ENCODE assay signal across 20 cellular contexts in the genomic region with DNA sequence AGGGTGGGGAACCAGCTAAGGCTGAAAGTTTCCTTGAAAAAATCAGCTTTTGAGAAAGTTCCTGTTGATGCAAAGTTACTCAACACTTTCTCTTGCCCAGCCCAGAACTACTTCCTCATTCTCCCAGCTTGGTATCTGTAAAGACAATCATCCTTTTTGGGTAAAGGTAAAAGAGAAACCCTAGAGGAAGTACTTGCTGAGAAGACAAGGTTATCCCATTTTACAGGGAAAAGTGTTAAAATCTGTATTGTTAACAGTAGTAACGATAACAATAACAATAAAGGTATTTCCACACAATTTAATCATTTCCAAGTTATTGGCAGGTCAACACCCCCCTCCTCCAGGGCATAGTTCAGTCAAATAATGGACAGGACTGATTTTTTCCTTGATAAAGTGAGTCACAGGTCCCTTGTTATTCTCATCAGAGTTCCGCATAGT. TPM values are rescaled to one million over a fixed set of nuclear protein-coding genes. Genes with fewer than 3 reads are reported as not detected.
DNase-seq lines count a peak whose midpoint lies in the region; ATAC-seq, FAIRE-seq and TF ChIP-seq lines count a peak whose summit lies in the region.
"Had no signal": no experiment of that assay in that cellular context is flagged by ENCODE, and none has a peak within 500 bp of the region (broad histone marks: within the 10 kb centered on the region; RNA-seq: fewer than 3 reads in every experiment).

No MANE protein-coding gene starts in this region.

- FAIRE-seq in HTR-8/SVneo (lab: Jason Lieb, UNC) = no peak

- H3K4me2 ChIP-seq in PC-9 = peak overlapping the region; percentile 94
- no peak overlapping the region for H3K4me2 ChIP-seq in hepatocyte
- H3K4me2 ChIP-seq: GM23338, neural progenitor cell had no signal

- H3F3A ChIP-seq in PC-9 (ENCODE audit: insufficient read depth, low read depth) = peaks cover 32% of the 10 kb centered on the region

- 55% methylated on average over 2 of the region's 2 CpGs for WGBS in hepatocyte (ENCODE audit: low lambda C conversion rate, missing lambda C conversion rate)

- H3K27me3 ChIP-seq in PC-9 (ENCODE audit: insufficient read depth, low read depth) (no peaks in the 10 kb centered on the region), hepatocyte (peaks cover 36% of the 10 kb centered on the region)

- peaks cover 16 to 17% (median 17%) of the 10 kb centered on the region in 3 donors for H3K27me3 Mint-ChIP-seq in CD14-positive monocyte (ENCODE audit: low read depth in 3 of 3)
- H3K27me3 Mint-ChIP-seq in IgD-negative memory B cell = no peaks in the 10 kb centered on the region

- H2AFZ ChIP-seq in PC-9 (no peak overlapping the region), hepatocyte (no peak overlapping the region)
- H2AFZ ChIP-seq: GM23338, neural progenitor cell had no signal

- H3K4me1 Mint-ChIP-seq in CD14-positive monocyte (peaks cover 76% of the 10 kb centered on the region), IgD-negative memory B cell (peaks cover 46 to 54% (median 54%) of the 10 kb centered on the region in 3 donors)

- H3K36me3 ChIP-seq in PC-9 (ENCODE audit: low read depth) = no peaks in the 10 kb centered on the region
- H3K36me3 ChIP-seq in hepatocyte (replicated peaks; ENCODE audit: insufficient read depth, low read depth) = no peaks in the 10 kb centered on the region
- H3K36me3 ChIP-seq: adrenal gland, gastrocnemius medialis, neural progenitor cell had no signal

- H3K27ac ChIP-seq in PC-9 (peak overlapping the region; percentile 99), hepatocyte (no peak overlapping the region)
- H3K27ac ChIP-seq: gastrocnemius medialis, neural progenitor cell had no signal

- BruUV-seq in PC-9 (replicated peaks; lab: Mats Ljungman, UMichigan) = no TSS peak

- ATAC-seq in HG02884 (IDR thresholded peaks at IDR 0.05; ENCODE audit: unreplicated experiment) = no peak
- ATAC-seq: gastrocnemius medialis, GM23338, right cardiac atrium had no signal

- H3K9me2 ChIP-seq in PC-9 (ENCODE audit: insufficient read depth) (no peaks in the 10 kb centered on the region), hepatocyte (replicated peaks; ENCODE audit: insufficient read depth) (no peaks in the 10 kb centered on the region)

- H3K4me1 ChIP-seq in PC-9 (replicated peaks; ENCODE audit: insufficient read depth) = peaks cover 37% of the 10 kb centered on the region
- H3K4me1 ChIP-seq in hepatocyte (ENCODE audit: insufficient read depth) = peaks cover 11% of the 10 kb centered on the region

- H3K79me2 ChIP-seq in PC-9 (ENCODE audit: low read depth) (peaks cover 46% of the 10 kb centered on the region), hepatocyte (no peaks in the 10 kb centered on the region)

- H3K9me3 ChIP-seq in PC-9 (ENCODE audit: insufficient read depth, low read depth) = no peaks in the 10 kb centered on the region
- no peaks in the 10 kb centered on the region for H3K9me3 ChIP-seq in hepatocyte (ENCODE audit: low read depth)
- H3K9me3 ChIP-seq: adrenal gland, gastrocnemius medialis had no signal

- TF ChIP-seq CTCF in CD14-positive monocyte (IDR thresholded peaks at IDR 0.05) (no peak), PC-9 (conservative IDR thresholded peaks at IDR 0.05) (no peak), hepatocyte (IDR thresholded peaks at IDR 0.05; ENCODE audit: poor library complexity) (no peak)

- intact Hi-C loops in CD14-positive monocyte (cut with micrococcal nuclease) = loop anchor here in 1 of 2 donors (10.0 kb wide), 3 partner anchors 88 to 412 kb away; no protein-coding TSS in a partner anchor
- intact Hi-C loops in PC-9 (cut with micrococcal nuclease; ENCODE audit: unreplicated experiment) = loop anchor here (1.0 to 10.0 kb wide), 5 partner anchors 14 to 399 kb away; a partner anchor contains a TSS

- H3K36me3 Mint-ChIP-seq in CD14-positive monocyte = peaks cover 35 to 36% of the 10 kb centered on the region in 2 donors
- peaks cover 9% of the 10 kb centered on the region for H3K36me3 Mint-ChIP-seq in IgD-negative memory B cell

- H3K27ac Mint-ChIP-seq in CD14-positive monocyte (peak overlapping the region; percentile 97 to 99 (median 99)), IgD-negative memory B cell (peak overlapping the region; percentile 80 to 97 (median 84))
- H3K27ac Mint-ChIP-seq: GM23338, neural progenitor cell had no signal

- peak overlapping the region; percentile 39 to 95 for H3K4me3 Mint-ChIP-seq in CD14-positive monocyte
- peak overlapping the region; percentile 87 to 96 (median 93) for H3K4me3 Mint-ChIP-seq in IgD-negative memory B cell
- H3K4me3 Mint-ChIP-seq: GM23338, neural progenitor cell had no signal

- H4K20me1 ChIP-seq in PC-9 (ENCODE audit: insufficient read depth) = no peaks in the 10 kb centered on the region
- H4K20me1 ChIP-seq in hepatocyte (ENCODE audit: insufficient read depth, poor library complexity, severe bottlenecking) = no peaks in the 10 kb centered on the region

- H3K4me3 ChIP-seq in PC-9 (peak overlapping the region; percentile 19; the same call in 1 of the 2 replicates), hepatocyte (no peak overlapping the region)
- H3K4me3 ChIP-seq: adrenal gland, gastrocnemius medialis, GM23338, neural progenitor cell had no signal

- POLR2A ChIA-PET in PC-9 (lab: Charles Lee; ENCODE audit: unreplicated experiment) = interaction anchor here (0.6 kb wide), 1 partner anchor 68 kb away, joined by 4 read pairs; no protein-coding TSS in a partner anchor

- H3K9me3 Mint-ChIP-seq in CD14-positive monocyte = peaks cover 0 to 4% (median 0%) of the 10 kb centered on the region in 7 donors
- no peaks in the 10 kb centered on the region for H3K9me3 Mint-ChIP-seq in IgD-negative memory B cell

- CTCF ChIA-PET in PC-9 (lab: Charles Lee) = interaction anchor here (0.6 kb wide), 1 partner anchor 22 kb away, joined by 3 read pairs; no protein-coding TSS in a partner anchor

- DNase-seq in CD14-positive monocyte (ENCODE audit: low spot score) (peak; percentile 63), PC-9 (peak; percentile 48 to 94), hepatocyte (ENCODE audit: low spot score) (peak; percentile 39), DMS53 (lab: John Stamatoyannopoulos, UW) (no peak), NCI-H510A (lab: John Stamatoyannopoulos, UW) (no peak), HTR-8/SVneo (ENCODE audit: insufficient read length, low spot score) (no peak)
- DNase-seq: ACHN; activated CD4-positive, alpha-beta T cell treated with anti-CD3 and anti-CD28 coated beads, Interleukin-2, amount 50 U/mL, for 48 hours; adrenal gland; gastrocnemius medialis; mammary epithelial cell; NCI-H1436; NCI-H446; right cardiac atrium had no signal

RNA-seq across cellular contexts. Expression of a gene that starts 2.4 kb away (rescaled TPM):
- polyA plus RNA-seq in CD14-positive monocyte (100 to 1,000 TPM; 223 to 272 TPM), IgD-negative memory B cell (193 TPM), hepatocyte (4.4 and 9.0 TPM in 2 replicates)
- total RNA-seq in PC-9 (2021) (66.5 and 86.8 TPM in 2 replicates), hepatocyte (3.5 and 5.0 TPM in 2 replicates)
- total RNA-seq: chondrocyte, RPMI7951 had no signal
- polyA plus RNA-seq: mammary epithelial cell had no signal

Comparison
In these comparisons a context has a peak if more than half of its experiments do, and no peak if none do; other contexts are left out.
1. DNase-seq: peak in CD14-positive monocyte (single experiment), PC-9 (2 of 2) and hepatocyte (single experiment); none in DMS53 (single experiment), NCI-H510A (single experiment) and HTR-8/SVneo (single experiment).
2. RNA of a gene that starts 2.4 kb away (polyA plus RNA-seq): 223 to 272 TPM in CD14-positive monocyte and 193 TPM in IgD-negative memory B cell (single experiment); 4.4 to 9.0 TPM in hepatocyte; every median in the first group is over 10 times any median in the second.